1 cellular context compared by ENCODE assay signal in the genomic region with DNA sequence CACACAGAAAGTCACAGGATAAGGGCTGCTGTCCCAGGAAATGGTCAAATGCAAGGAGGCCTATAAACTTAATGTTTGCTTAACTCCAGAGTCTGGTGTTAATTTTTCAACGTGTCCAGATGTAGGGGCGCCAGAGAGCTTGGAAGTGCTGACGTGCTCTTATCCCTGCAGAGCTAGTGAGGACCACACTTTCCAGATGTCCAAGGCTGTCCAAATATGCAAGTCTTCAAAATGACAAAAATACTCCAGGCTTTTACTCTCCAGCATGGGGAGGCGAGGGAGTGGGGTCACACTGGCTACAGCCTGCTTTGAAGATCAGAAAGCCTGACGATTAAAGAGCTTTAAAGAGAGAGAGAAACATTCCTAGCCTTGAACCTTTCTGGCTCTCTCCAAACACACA.
TF ChIP-seq lines count a peak whose summit lies in the region.

No MANE protein-coding gene starts in this region.

TF ChIP-seq in neural cell, 6 proteins besides CTCF, POLR2A, EP300 and RAD21 (continued from another document):
- TF ChIP-seq, protein P1, sequence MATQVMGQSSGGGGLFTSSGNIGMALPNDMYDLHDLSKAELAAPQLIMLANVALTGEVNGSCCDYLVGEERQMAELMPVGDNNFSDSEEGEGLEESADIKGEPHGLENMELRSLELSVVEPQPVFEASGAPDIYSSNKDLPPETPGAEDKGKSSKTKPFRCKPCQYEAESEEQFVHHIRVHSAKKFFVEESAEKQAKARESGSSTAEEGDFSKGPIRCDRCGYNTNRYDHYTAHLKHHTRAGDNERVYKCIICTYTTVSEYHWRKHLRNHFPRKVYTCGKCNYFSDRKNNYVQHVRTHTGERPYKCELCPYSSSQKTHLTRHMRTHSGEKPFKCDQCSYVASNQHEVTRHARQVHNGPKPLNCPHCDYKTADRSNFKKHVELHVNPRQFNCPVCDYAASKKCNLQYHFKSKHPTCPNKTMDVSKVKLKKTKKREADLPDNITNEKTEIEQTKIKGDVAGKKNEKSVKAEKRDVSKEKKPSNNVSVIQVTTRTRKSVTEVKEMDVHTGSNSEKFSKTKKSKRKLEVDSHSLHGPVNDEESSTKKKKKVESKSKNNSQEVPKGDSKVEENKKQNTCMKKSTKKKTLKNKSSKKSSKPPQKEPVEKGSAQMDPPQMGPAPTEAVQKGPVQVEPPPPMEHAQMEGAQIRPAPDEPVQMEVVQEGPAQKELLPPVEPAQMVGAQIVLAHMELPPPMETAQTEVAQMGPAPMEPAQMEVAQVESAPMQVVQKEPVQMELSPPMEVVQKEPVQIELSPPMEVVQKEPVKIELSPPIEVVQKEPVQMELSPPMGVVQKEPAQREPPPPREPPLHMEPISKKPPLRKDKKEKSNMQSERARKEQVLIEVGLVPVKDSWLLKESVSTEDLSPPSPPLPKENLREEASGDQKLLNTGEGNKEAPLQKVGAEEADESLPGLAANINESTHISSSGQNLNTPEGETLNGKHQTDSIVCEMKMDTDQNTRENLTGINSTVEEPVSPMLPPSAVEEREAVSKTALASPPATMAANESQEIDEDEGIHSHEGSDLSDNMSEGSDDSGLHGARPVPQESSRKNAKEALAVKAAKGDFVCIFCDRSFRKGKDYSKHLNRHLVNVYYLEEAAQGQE (IDR thresholded peaks at IDR 0.05; ENCODE audit: borderline replicate concordance) = no peak
- no peak for TF ChIP-seq TAF1 (IDR thresholded peaks at IDR 0.05; ENCODE audit: low read depth)
- no peak for TF ChIP-seq POLR2AphosphoS5 (IDR thresholded peaks at IDR 0.05)
- TF ChIP-seq SMC3 (conservative IDR thresholded peaks at IDR 0.05; ENCODE audit: poor library complexity) = no peak
- no peak for TF ChIP-seq EZH2 (IDR thresholded peaks at IDR 0.05; ENCODE audit: borderline replicate concordance, insufficient read depth, low read length, poor library complexity, severe bottlenecking)
TF ChIP-seq in neural cell: peak in this region for 0.
